ENCODE assay signal across 29 cellular contexts in the genomic region with DNA sequence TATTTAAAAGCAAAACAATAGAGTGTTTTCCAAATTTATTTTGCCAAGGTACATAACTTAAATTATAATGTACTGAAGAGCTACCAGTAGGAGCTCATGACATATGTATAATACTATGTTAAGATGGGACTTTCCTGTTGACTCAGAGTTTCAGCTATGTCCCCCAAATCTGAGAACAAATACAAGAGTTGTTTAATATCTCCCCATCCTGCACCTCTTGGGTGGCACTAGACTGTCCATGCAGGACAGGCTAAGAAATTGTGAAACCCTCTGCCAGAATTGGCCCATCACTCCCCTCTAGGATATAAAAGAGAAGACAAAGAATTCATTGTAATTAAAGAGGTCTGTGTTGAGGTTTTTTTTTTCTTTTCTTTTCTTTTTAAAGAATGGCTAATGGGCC. TPM values are rescaled to one million over a fixed set of nuclear protein-coding genes. Genes with fewer than 3 reads are reported as not detected.
DNase-seq lines count a peak whose midpoint lies in the region; ATAC-seq and TF ChIP-seq lines count a peak whose summit lies in the region.
"Had no signal": no experiment of that assay in that cellular context is flagged by ENCODE, and none has a peak within 500 bp of the region (broad histone marks: within the 10 kb centered on the region; RNA-seq: fewer than 3 reads in every experiment).

No MANE protein-coding gene starts in this region.

- intact Hi-C loops in right cardiac atrium (cut with DNase I) (no loop called here), esophagus squamous epithelium (cut with DNase I) (no loop called here), sciatic nerve (cut with DNase I) (no loop called here)

- ATAC-seq in right cardiac atrium (no peak), sciatic nerve (no peak)

- H3K4me1 ChIP-seq in adipocyte (ENCODE audit: control insufficient read depth, insufficient read depth, low read length) (peaks cover 10% of the 10 kb centered on the region), right cardiac atrium (ENCODE audit: control insufficient read depth, insufficient read depth, low read length) (no peaks in the 10 kb centered on the region), esophagus squamous epithelium (peaks cover 0 to under 1% (median 0%) of the 10 kb centered on the region in 3 donors)
- H3K4me1 ChIP-seq: adrenal gland, Peyer's patch, upper lobe of left lung had no signal

- H3K9me3 ChIP-seq in adipocyte (ENCODE audit: control insufficient read depth, low read length) (no peaks in the 10 kb centered on the region), right cardiac atrium (ENCODE audit: control insufficient read depth, low read length) (no peaks in the 10 kb centered on the region), esophagus squamous epithelium (no peaks in the 10 kb centered on the region)
- H3K9me3 ChIP-seq: adrenal gland, stomach, upper lobe of left lung had no signal

- TF ChIP-seq POLR2A in esophagus squamous epithelium (IDR thresholded peaks at IDR 0.05) = no peak

- H3K27ac ChIP-seq in right cardiac atrium (ENCODE audit: low read length) = no peak overlapping the region
- H3K27ac ChIP-seq in esophagus squamous epithelium = no peak overlapping the region
- H3K27ac ChIP-seq: adrenal gland, Peyer's patch, stomach, upper lobe of left lung had no signal

- peak; percentile 38 for DNase-seq in A172 (ENCODE audit: low spot score)
- peak; percentile 60 for DNase-seq in HCEC 1CT
- DNase-seq in adipocyte (ENCODE audit: low read depth) = peak; percentile 53
- peak; percentile 32 for DNase-seq in fibroblast of the aortic adventitia (ENCODE audit: low read depth)
- no peak for DNase-seq in right cardiac atrium
- DNase-seq in esophagus squamous epithelium (lab: John Stamatoyannopoulos, UW) = no peak
- no peak for DNase-seq in sciatic nerve (ENCODE audit: low spot score)
- no peak for DNase-seq in GM10266 (ENCODE audit: extremely low spot score)
- DNase-seq: activated B cell treated with CpG ODN at 0.5 μM for 24 hours; activated CD4-positive, alpha-beta memory T cell treated with anti-CD3 and anti-CD28 coated beads for 36 hours; activated gamma-delta T cell; activated T-cell treated with anti-CD3 and anti-CD28 coated beads for 4 hours; adrenal gland; C1 segment of cervical spinal cord; caudate nucleus; erythroblast; NCI-H1092; NCI-H2081; NCI-H510A; NK-92 treated with Interleukin-12 subunit alpha and Interleukin-12 subunit beta, amount 100 ng/mL, for 24 hours; Peyer's patch; SK-N-SH; stimulated activated CD4-positive, alpha-beta T cell treated with anti-CD3 and anti-CD28 coated beads, Interleukin-2, amount 100 ng/mL, for 48 hours; stomach; upper lobe of left lung had no signal

- H3K36me3 ChIP-seq in adipocyte (ENCODE audit: control insufficient read depth, insufficient read depth, low read length, severe bottlenecking) = no peaks in the 10 kb centered on the region
- no peaks in the 10 kb centered on the region for H3K36me3 ChIP-seq in esophagus squamous epithelium
- H3K36me3 ChIP-seq: adrenal gland, Peyer's patch, stomach, upper lobe of left lung had no signal

- no peak overlapping the region for H3K4me3 ChIP-seq in adipocyte (ENCODE audit: low read length)
- no peak overlapping the region for H3K4me3 ChIP-seq in fibroblast of the aortic adventitia (ENCODE audit: low read depth, low read length)
- no peak overlapping the region for H3K4me3 ChIP-seq in right cardiac atrium (ENCODE audit: low read length)
- H3K4me3 ChIP-seq in esophagus squamous epithelium = no peak overlapping the region
- H3K4me3 ChIP-seq: adrenal gland, Peyer's patch, stomach, upper lobe of left lung had no signal

- H3K9ac ChIP-seq in adipocyte (ENCODE audit: low read length) = no peak overlapping the region
- H3K9ac ChIP-seq: SK-N-SH had no signal

- no peak for TF ChIP-seq CTCF in fibroblast of the aortic adventitia (IDR thresholded peaks at IDR 0.05; ENCODE audit: insufficient read depth, low read length)
- no peak for TF ChIP-seq CTCF in esophagus squamous epithelium (IDR thresholded peaks at IDR 0.05)
- TF ChIP-seq CTCF in GM10266 (IDR thresholded peaks at IDR 0.05; ENCODE audit: control insufficient read depth, insufficient read depth, low read depth, missing control alignments) = no peak

- no peaks in the 10 kb centered on the region for H3K27me3 ChIP-seq in adipocyte (replicated peaks; ENCODE audit: control insufficient read depth, insufficient read depth, low read length)
- no peaks in the 10 kb centered on the region for H3K27me3 ChIP-seq in right cardiac atrium (ENCODE audit: control insufficient read depth, insufficient read depth)
- H3K27me3 ChIP-seq in esophagus squamous epithelium = no peaks in the 10 kb centered on the region
- H3K27me3 ChIP-seq: adrenal gland, Peyer's patch, stomach, upper lobe of left lung had no signal

RNA-seq across cellular contexts. Expression of a gene that starts 21.7 kb away (rescaled TPM):
- not detected in 2 replicates for total RNA-seq in A172 (2014; rRNA removed; shearing (Covaris generic))
- total RNA-seq in fibroblast of the aortic adventitia (ENCODE audit: low replicate concordance) = not detected in 2 replicates
- total RNA-seq in right cardiac atrium = under 1 TPM in 1 of 4 donors, not detected in 3; 0.09 TPM
- 0.07 TPM for polyA plus RNA-seq in right cardiac atrium
- total RNA-seq in esophagus squamous epithelium = not detected
- not detected for total RNA-seq in sciatic nerve
- total RNA-seq: activated B cell treated with CpG ODN at 0.5 μM for 24 hours; activated CD4-positive, alpha-beta memory T cell treated with anti-CD3 and anti-CD28 coated beads for 36 hours; liver; neural crest cell; Peyer's patch; progenitor cell of endocrine pancreas; skeletal muscle tissue; stomach; upper lobe of left lung had no signal
- polyA plus RNA-seq: adrenal gland, liver, stomach had no signal

Comparison
In these comparisons a context has a peak if more than half of its experiments do, and no peak if none do; other contexts are left out.
1. DNase-seq: peak in A172 (single experiment), HCEC 1CT (single experiment), adipocyte (single experiment) and fibroblast of the aortic adventitia (single experiment); none in right cardiac atrium (0 of 3), esophagus squamous epithelium (single experiment), sciatic nerve (single experiment) and GM10266 (single experiment).